Comparison of ENCODE assay signal across 8 cellular contexts in genomic region chr7:37031571-37032257, GRCh38.
DNase-seq lines count a peak whose midpoint lies in the region; ATAC-seq and TF ChIP-seq lines count a peak whose summit lies in the region.

No MANE protein-coding gene starts in this region.

- ATAC-seq in HG03457 (IDR thresholded peaks at IDR 0.05; ENCODE audit: unreplicated experiment): no peak
- ATAC-seq in GM21390 (IDR thresholded peaks at IDR 0.05; ENCODE audit: unreplicated experiment): no peak

- H3K27me3 ChIP-seq in HUES6 (ENCODE audit: control insufficient read depth, insufficient read depth, low read length): no peaks in the 10 kb centered on the region

- peak overlapping the region; percentile 88 for H3K27ac ChIP-seq in HUES6 (ENCODE audit: low read depth, low read length)

- no peaks in the 10 kb centered on the region; the same call in 1 of the 2 replicates for H3K9me3 ChIP-seq in HUES6 (ENCODE audit: control insufficient read depth, insufficient read depth, low read depth, low read length)

- peaks cover 32% of the 10 kb centered on the region for H3K4me1 ChIP-seq in HUES6 (ENCODE audit: control insufficient read depth, insufficient read depth, low read length)

- peak overlapping the region; percentile 12; the same call in 1 of the 2 replicates for H3K4me3 ChIP-seq in HUES6 (ENCODE audit: low read depth, low read length)

- TF ChIP-seq CTCF in AG09319 (IDR thresholded peaks at IDR 0.05; ENCODE audit: low read depth, low read length): no peak

- H3K36me3 ChIP-seq in HUES6 (ENCODE audit: control insufficient read depth, insufficient read depth, low read length): no peaks in the 10 kb centered on the region

- H3K9ac ChIP-seq in HUES6 (ENCODE audit: low read length): peak overlapping the region; percentile 65

- DNase-seq in AG09319 (ENCODE audit: extremely low read depth, low read depth) (peak; percentile 93), SW480 (ENCODE audit: low spot score) (peak; percentile 100), cerebellar cortex (ENCODE audit: low spot score) (peak; percentile 80), kidney glomerular epithelial cell (lab: John Stamatoyannopoulos, UW) (peak; percentile 97)
- peak; percentile 43 to 47 for DNase-seq in stimulated activated CD4-positive, alpha-beta T cell treated with anti-CD3 and anti-CD28 coated beads, Interleukin-2, amount 100 ng/mL, for 24 hours

Comparison
In these comparisons a context has a peak if more than half of its experiments do, and no peak if none do; other contexts are left out.
1. DNase-seq: peak in every context shown above with its lines; median percentile 100 in SW480; 97 in kidney glomerular epithelial cell; 93 in AG09319; 80 in cerebellar cortex; 45 in stimulated activated CD4-positive, alpha-beta T cell treated with anti-CD3 and anti-CD28 coated beads, Interleukin-2, amount 100 ng/mL, for 24 hours.